ENCODE assay signal across 8 cellular contexts in the genomic region with DNA sequence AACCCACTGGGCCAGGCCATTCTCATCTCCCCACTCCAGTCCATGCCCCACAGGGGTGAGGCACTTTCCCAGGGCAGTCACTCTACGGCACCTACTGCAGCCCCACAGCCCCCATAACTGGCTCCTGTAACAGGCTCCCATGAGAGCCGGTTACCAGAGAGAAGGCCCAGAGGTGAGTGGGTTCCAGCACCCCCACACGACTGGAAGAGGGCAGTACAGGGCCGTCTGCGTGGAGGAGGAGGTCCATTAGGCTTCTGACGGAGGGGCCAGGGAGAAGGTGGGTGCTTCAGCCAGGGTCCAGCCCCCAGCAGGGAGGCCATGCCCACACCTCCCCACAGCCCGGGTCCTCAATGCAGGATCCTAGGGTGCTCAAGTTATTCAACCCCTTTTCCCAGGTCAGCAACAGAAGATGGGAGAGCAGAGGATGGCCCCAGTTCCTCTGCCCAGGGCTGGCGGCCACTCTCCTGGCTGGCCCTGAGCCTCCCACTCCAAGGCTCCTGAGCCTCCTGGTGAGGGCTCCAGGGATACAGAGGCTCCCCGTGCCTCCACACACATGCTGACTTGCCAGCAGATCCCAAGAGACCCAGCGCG. TPM values are rescaled to one million over a fixed set of nuclear protein-coding genes. Genes with fewer than 3 reads are reported as not detected.
DNase-seq lines count a peak whose midpoint lies in the region; ATAC-seq and TF ChIP-seq lines count a peak whose summit lies in the region.

No MANE protein-coding gene starts in this region.

- no peak overlapping the region for H2AFZ ChIP-seq in PC-9

- TF ChIP-seq CTCF in PC-9 (conservative IDR thresholded peaks at IDR 0.05), result no peak
- no peak for TF ChIP-seq CTCF in psoas muscle (IDR thresholded peaks at IDR 0.05)

- H3K9me3 ChIP-seq in PC-9 (ENCODE audit: insufficient read depth, low read depth) (no peaks in the 10 kb centered on the region), psoas muscle (no peaks in the 10 kb centered on the region)

- no peaks in the 10 kb centered on the region for H3K27me3 ChIP-seq in PC-9 (ENCODE audit: insufficient read depth, low read depth)
- no peaks in the 10 kb centered on the region for H3K27me3 ChIP-seq in psoas muscle (ENCODE audit: insufficient read depth in 3 of 3, low read length in 2 of 3)

- no peak for ATAC-seq in effector memory CD8-positive, alpha-beta T cell (replicated peaks)
- no peak for ATAC-seq in psoas muscle
- ATAC-seq in HG03565 (IDR thresholded peaks at IDR 0.05; ENCODE audit: unreplicated experiment), result no peak
- no peak for ATAC-seq in HG03045 (IDR thresholded peaks at IDR 0.05; ENCODE audit: unreplicated experiment)
- no peak for ATAC-seq in HG02852 (IDR thresholded peaks at IDR 0.05; ENCODE audit: unreplicated experiment)

- CTCF ChIA-PET in PC-9 (lab: Charles Lee), result no interaction called here

- peaks cover 21% of the 10 kb centered on the region; the same call in 1 of the 2 replicates for H3K79me2 ChIP-seq in PC-9 (ENCODE audit: low read depth)

- H3K27ac Mint-ChIP-seq in effector memory CD8-positive, alpha-beta T cell, result peak overlapping the region; percentile 58 to 78

- H3K4me1 ChIP-seq in PC-9 (replicated peaks; ENCODE audit: insufficient read depth), result peaks cover 36% of the 10 kb centered on the region
- peaks cover 45% of the 10 kb centered on the region for H3K4me1 ChIP-seq in psoas muscle

- intact Hi-C loops in PC-9 (cut with micrococcal nuclease; ENCODE audit: unreplicated experiment) (loop anchor here (10.0 kb wide), 2 partner anchors 199 to 301 kb away; partner anchors contain the start of gene HES4), psoas muscle (cut with DNase I) (loop anchor here in 1 of 2 donors (5.0 kb wide), 1 partner anchor 41 kb away; the partner anchor contains the start of gene DVL1)

- H3K4me2 ChIP-seq in PC-9, result peak overlapping the region; percentile 98

- no peaks in the 10 kb centered on the region for H3K9me2 ChIP-seq in PC-9 (ENCODE audit: insufficient read depth)

- H3K36me3 ChIP-seq in PC-9 (ENCODE audit: low read depth), result no peaks in the 10 kb centered on the region
- peaks cover 0 to 13% of the 10 kb centered on the region in 2 donors for H3K36me3 ChIP-seq in psoas muscle (ENCODE audit: insufficient read depth in 1 of 2, low read depth in 1 of 2)

- no peaks in the 10 kb centered on the region for H3K27me3 Mint-ChIP-seq in effector memory CD8-positive, alpha-beta T cell

- peaks cover 31% of the 10 kb centered on the region for H3K36me3 Mint-ChIP-seq in effector memory CD8-positive, alpha-beta T cell (ENCODE audit: insufficient read depth)

- DNase-seq in DMS79 (lab: John Stamatoyannopoulos, UW) (peak; percentile 4), DMS79 treated with DMSO at 0.1 percent for 48 hours (lab: John Stamatoyannopoulos, UW) (no peak), PC-9 (no peak), psoas muscle (no peak)
- no peak for DNase-seq in effector memory CD8-positive, alpha-beta T cell

- H3K4me3 Mint-ChIP-seq in effector memory CD8-positive, alpha-beta T cell, result peak overlapping the region; percentile 80 to 84

- H3K4me3 ChIP-seq in PC-9 (no peak overlapping the region), psoas muscle (peak overlapping the region; percentile 93)

- BruUV-seq in PC-9 (replicated peaks; lab: Mats Ljungman, UMichigan), result no TSS peak

- POLR2A ChIA-PET in PC-9 (lab: Charles Lee; ENCODE audit: unreplicated experiment), result no interaction called here

- H3K4me1 Mint-ChIP-seq in effector memory CD8-positive, alpha-beta T cell (ENCODE audit: low read depth in 2 of 2), result peaks cover 17 to 20% of the 10 kb centered on the region in 2 donors

- H4K20me1 ChIP-seq in PC-9 (ENCODE audit: insufficient read depth), result peaks cover 18% of the 10 kb centered on the region; the same call in 1 of the 2 replicates

- no peaks in the 10 kb centered on the region for H3K9me3 Mint-ChIP-seq in effector memory CD8-positive, alpha-beta T cell

- H3K27ac ChIP-seq in PC-9 (no peak overlapping the region), psoas muscle (peak overlapping the region; percentile 67)

- 17 to 49% (median 20%) methylated on average over 10 to 11 of the region's 11 CpGs for WGBS in psoas muscle, 3 donors

- H3F3A ChIP-seq in PC-9 (ENCODE audit: insufficient read depth, low read depth), result peaks cover 24% of the 10 kb centered on the region; the same call in 1 of the 2 replicates

RNA-seq across cellular contexts. Expression of gene ACAP3, which starts 1.6 kb away (rescaled TPM):
- total RNA-seq in PC-9 (2021), result 53.5 and 54.8 TPM in 2 replicates
- total RNA-seq in psoas muscle, result 10 to 100 TPM; 20.8 to 32.0 (median 26.3) TPM
- polyA plus RNA-seq in psoas muscle, result 10 to 100 TPM; 14.7 to 23.7 (median 15.5) TPM

RNA-seq across cellular contexts. Expression of gene PUSL1, which starts 2.2 kb away (rescaled TPM):
- total RNA-seq in PC-9 (2021) (18.0 and 18.9 TPM in 2 replicates), psoas muscle (1 to 10 TPM; 3.7 to 7.3 (median 5.8) TPM)
- polyA plus RNA-seq in psoas muscle, result 1 to 10 TPM; 7.9 to 9.1 (median 9.0) TPM

RNA-seq across cellular contexts. Expression of gene INTS11, which starts 18.3 kb away (rescaled TPM):
- total RNA-seq in PC-9 (2021) (130 and 150 TPM in 2 replicates), psoas muscle (10 to 100 TPM; 55.6 to 80.8 (median 64.0) TPM)
- polyA plus RNA-seq in psoas muscle, result 10 to 100 TPM; 71.2 to 72.7 (median 71.8) TPM

RNA-seq across cellular contexts. Expression of gene CPTP, which starts 18.4 kb away (rescaled TPM):
- total RNA-seq in PC-9 (2021) (33.7 and 37.0 TPM in 2 replicates), psoas muscle (10 to 100 TPM; 18.2 to 39.5 (median 23.8) TPM)
- 10 to 100 TPM; 31.3 to 38.1 (median 33.4) TPM for polyA plus RNA-seq in psoas muscle

RNA-seq across cellular contexts. Expression of gene TAS1R3, which starts 24.9 kb away (rescaled TPM):
- total RNA-seq in PC-9 (2021), result 0.57 and 1.2 TPM in 2 replicates
- under 1 TPM in 3 of 4 donors, not detected in 1; 0.06 to 0.10 (median 0.06) TPM for total RNA-seq in psoas muscle
- polyA plus RNA-seq in psoas muscle, result under 1 TPM; 0.08 to 0.25 (median 0.18) TPM
